In genomic region chrX:10142041-10142589, GRCh38 we compare ENCODE assay signal across 28 cellular contexts. TPM values are rescaled to one million over a fixed set of nuclear protein-coding genes. Genes with fewer than 3 reads are reported as not detected.
"Had no signal": no experiment of that assay in that cellular context is flagged by ENCODE, and none has a peak within 500 bp of the region (broad histone marks: within the 10 kb centered on the region; RNA-seq: fewer than 3 reads in every experiment).

No MANE protein-coding gene starts in this region.

- H3K4me3 Mint-ChIP-seq: activated CD4-positive, alpha-beta memory T cell treated with anti-CD3 and anti-CD28 coated beads, Interleukin-2, amount 10 ng/mL, durations not matched to agents 7 days and 5 days; activated CD4-positive, alpha-beta T cell treated with anti-CD3 and anti-CD28 coated beads for 36 hours; activated naive CD4-positive, alpha-beta T cell treated with anti-CD3 and anti-CD28 coated beads, Interleukin-2, amount 10 ng/mL, durations not matched to agents 7 days and 5 days; activated T-helper 17 cell treated with anti-CD3 and anti-CD28 coated beads, Interleukin-2, amount 50 U/mL, for 72 hours; T-cell had no signal

- H3K27ac ChIP-seq: brain microvascular endothelial cell, cardiac muscle cell, SK-N-MC, VCaP had no signal

- H3K4me3 ChIP-seq: cardiac muscle cell, MG63, SK-N-MC had no signal

- H3K9me3 ChIP-seq: MG63 had no signal

- DNase-seq: activated CD4-positive, alpha-beta memory T cell treated with anti-CD3 and anti-CD28 coated beads, Interleukin-2, amount 10 ng/mL, durations not matched to agents 7 days and 5 days; activated CD4-positive, alpha-beta T cell treated with anti-CD3 and anti-CD28 coated beads for 36 hours; activated CD4-positive, alpha-beta T cell treated with anti-CD3 and anti-CD28 coated beads, Interleukin-2, amount 50 U/mL, for 1 hour; activated gamma-delta T cell treated with Interleukin-2 at 50 U/mL for 16 hours; activated naive CD4-positive, alpha-beta T cell treated with anti-CD3 and anti-CD28 coated beads, Interleukin-2, amount 10 ng/mL, durations not matched to agents 7 days and 5 days; activated T-cell treated with anti-CD3 and anti-CD28 coated beads for 4 hours; activated T-cell treated with anti-CD3 and anti-CD28 coated beads, Interleukin-2, amount 50 U/mL, for 48 hours; brain microvascular endothelial cell; MG63; NCI-H1105; NCI-H1436; NCI-H1694 treated with DMSO at 0.1 percent for 48 hours; NCI-H2029 treated with DMSO at 0.1 percent for 48 hours; NCI-H345; NCI-H510A; NCI-H69; NK-92 treated with Interleukin-12 subunit alpha and Interleukin-12 subunit beta, amount 100 ng/mL, for 24 hours; OCI-M1; RPMI8226; T-cell; T-helper 2 cell; T1000 had no signal

- H3K36me3 ChIP-seq: MG63 had no signal

- H3K27me3 Mint-ChIP-seq: activated CD4-positive, alpha-beta memory T cell treated with anti-CD3 and anti-CD28 coated beads, Interleukin-2, amount 10 ng/mL, durations not matched to agents 7 days and 5 days; activated CD4-positive, alpha-beta T cell treated with anti-CD3 and anti-CD28 coated beads for 36 hours; activated naive CD4-positive, alpha-beta T cell treated with anti-CD3 and anti-CD28 coated beads, Interleukin-2, amount 10 ng/mL, durations not matched to agents 7 days and 5 days; activated T-helper 17 cell treated with anti-CD3 and anti-CD28 coated beads, Interleukin-2, amount 50 U/mL, for 72 hours; T-cell had no signal

- H3K27ac Mint-ChIP-seq: activated CD4-positive, alpha-beta memory T cell treated with anti-CD3 and anti-CD28 coated beads, Interleukin-2, amount 10 ng/mL, durations not matched to agents 7 days and 5 days; activated CD4-positive, alpha-beta T cell treated with anti-CD3 and anti-CD28 coated beads for 36 hours; activated naive CD4-positive, alpha-beta T cell treated with anti-CD3 and anti-CD28 coated beads, Interleukin-2, amount 10 ng/mL, durations not matched to agents 7 days and 5 days; activated T-helper 17 cell treated with anti-CD3 and anti-CD28 coated beads, Interleukin-2, amount 50 U/mL, for 72 hours had no signal

- H3K4me1 Mint-ChIP-seq: activated CD4-positive, alpha-beta memory T cell treated with anti-CD3 and anti-CD28 coated beads, Interleukin-2, amount 10 ng/mL, durations not matched to agents 7 days and 5 days; activated CD4-positive, alpha-beta T cell treated with anti-CD3 and anti-CD28 coated beads for 36 hours; activated naive CD4-positive, alpha-beta T cell treated with anti-CD3 and anti-CD28 coated beads, Interleukin-2, amount 10 ng/mL, durations not matched to agents 7 days and 5 days; activated T-helper 17 cell treated with anti-CD3 and anti-CD28 coated beads, Interleukin-2, amount 50 U/mL, for 72 hours; T-cell had no signal

- H3K9me3 Mint-ChIP-seq: activated CD4-positive, alpha-beta memory T cell treated with anti-CD3 and anti-CD28 coated beads, Interleukin-2, amount 10 ng/mL, durations not matched to agents 7 days and 5 days; activated naive CD4-positive, alpha-beta T cell treated with anti-CD3 and anti-CD28 coated beads, Interleukin-2, amount 10 ng/mL, durations not matched to agents 7 days and 5 days; activated T-helper 17 cell treated with anti-CD3 and anti-CD28 coated beads, Interleukin-2, amount 50 U/mL, for 72 hours; T-cell had no signal

- ATAC-seq: activated CD4-positive, alpha-beta T cell treated with anti-CD3 and anti-CD28 coated beads for 36 hours; activated T-helper 17 cell treated with anti-CD3 and anti-CD28 coated beads, Interleukin-2, amount 50 U/mL, for 72 hours; Panc1; Right ventricle myocardium inferior; T-cell had no signal

- H3K27me3 ChIP-seq: brain microvascular endothelial cell, cardiac muscle cell, MG63 had no signal

RNA-seq across cellular contexts. Expression of gene CLCN4, which starts 14.7 kb away (rescaled TPM):
- total RNA-seq: activated CD4-positive, alpha-beta memory T cell treated with anti-CD3 and anti-CD28 coated beads, Interleukin-2, amount 10 ng/mL, durations not matched to agents 7 days and 5 days; activated CD4-positive, alpha-beta T cell treated with anti-CD3 and anti-CD28 coated beads for 36 hours had no signal
